Comparison of ENCODE assay signal across 8 cellular contexts in the genomic region with DNA sequence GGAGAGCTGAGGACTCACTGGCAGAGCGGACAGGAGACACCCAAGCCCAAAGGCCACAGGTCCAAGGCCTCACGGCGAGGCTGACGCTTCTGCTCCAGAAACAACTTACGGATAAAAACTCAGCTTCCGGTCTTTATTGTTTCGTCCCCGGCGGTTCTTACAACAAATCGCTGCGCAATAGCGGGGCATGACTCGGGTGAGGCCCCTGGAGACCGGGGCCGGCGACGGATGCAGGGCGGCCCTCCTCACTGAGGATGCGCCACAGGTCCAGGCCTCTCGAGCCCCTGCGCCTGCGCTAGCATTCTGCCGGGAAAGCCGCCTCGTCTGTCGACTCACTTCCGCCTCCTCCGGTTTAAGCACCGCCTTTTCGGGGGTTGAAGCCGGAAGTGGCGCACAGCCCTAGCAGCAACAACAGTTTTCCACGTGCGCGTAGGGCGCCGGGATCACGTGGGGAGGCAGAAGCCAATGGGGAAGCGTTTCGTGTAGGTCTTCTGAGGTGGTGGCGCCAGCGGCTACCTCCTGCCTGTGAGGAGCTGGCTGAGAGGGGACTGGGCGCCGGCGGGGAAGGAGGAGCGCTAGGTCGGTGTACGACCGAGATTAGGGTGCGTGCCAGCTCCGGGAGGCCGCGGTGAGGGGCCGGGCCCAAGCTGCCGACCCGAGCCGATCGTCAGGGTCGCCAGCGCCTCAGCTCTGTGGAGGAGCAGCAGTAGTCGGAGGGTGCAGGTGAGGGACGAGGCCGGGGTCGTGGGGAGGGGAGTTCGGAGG. TPM values are rescaled to one million over a fixed set of nuclear protein-coding genes. Genes with fewer than 3 reads are reported as not detected.
A peak's percentile ranks its signal among the peaks of the same experiment; 100 is the strongest.
DNase-seq lines count a peak whose midpoint lies in the region; ATAC-seq, FAIRE-seq and TF ChIP-seq lines count a peak whose summit lies in the region.

TSS of gene DNAJB9 (plus strand) at position 494 of the 765 bp plus-strand sequence. CDS start 1,853 bp downstream, outside the sequence.
TSS of gene THAP5 (minus strand) at position 326 of the 765 bp plus-strand sequence. CDS start at position 189, 137 bp downstream.

- H3K9ac ChIP-seq in kidney (ENCODE audit: low read length in 2 of 2) = peak within 1 kb of the TSS; percentile 98 to 100

- peaks cover 2 to 5% of the 10 kb centered on the region in 2 donors for H3K4me1 ChIP-seq in kidney (ENCODE audit: control insufficient read depth in 1 of 2, insufficient read depth in 1 of 2, low read depth in 1 of 2, low read length in 2 of 2)

- H3K27ac ChIP-seq in kidney (ENCODE audit: low read depth in 2 of 2, low read length in 2 of 2) = peak within 1 kb of the TSS; percentile 98 to 99

- peaks cover 0 to 16% of the 10 kb centered on the region in 2 donors for H3K36me3 ChIP-seq in kidney (ENCODE audit: control insufficient read depth in 1 of 2, insufficient read depth in 2 of 2, low read length in 2 of 2)

- FAIRE-seq in kidney (lab: Jason Lieb, UNC) = peak; percentile 85

- H3K4me3 ChIP-seq in choroid plexus epithelial cell (ENCODE audit: low read depth, low read length) (peak within 1 kb of the TSS; percentile 89), kidney (ENCODE audit: low read length in 2 of 2) (peak within 1 kb of the TSS; percentile 98 to 99)

- TF ChIP-seq CTCF in choroid plexus epithelial cell (conservative IDR thresholded peaks at IDR 0.05; ENCODE audit: low read depth, low read length) = no peak
- no peak for TF ChIP-seq CTCF in kidney (IDR thresholded peaks at IDR 0.05; ENCODE audit: borderline replicate concordance, extremely low read depth, insufficient read depth)

- intact Hi-C loops in kidney (cut with DNase I) = no loop called here

- TF ChIP-seq POLR2A in GM19193 (IDR thresholded peaks at IDR 0.05; ENCODE audit: extremely low read depth, insufficient read depth, insufficient read length) = peak; percentile 95

- ATAC-seq in HG03439 (IDR thresholded peaks at IDR 0.05; ENCODE audit: unreplicated experiment) = peak; percentile 98

- peak; percentile 96 to 98 for DNase-seq in AML-193 (lab: John Stamatoyannopoulos, UW)
- DNase-seq in NCI-H510A treated with DMSO at 0.1 percent for 48 hours (lab: John Stamatoyannopoulos, UW) = peak; percentile 85
- DNase-seq in activated CD4-positive, alpha-beta T cell treated with anti-CD3 and anti-CD28 coated beads for 24 hours (ENCODE audit: low read depth in 2 of 2) = peak; percentile 94 to 97
- DNase-seq in choroid plexus epithelial cell (ENCODE audit: low read depth) = peak; percentile 100
- DNase-seq in kidney = peak; percentile 100
- DNase-seq in stimulated activated CD4-positive, alpha-beta T cell treated with anti-CD3 and anti-CD28 coated beads, Interleukin-15, amount 100 ng/mL, for 24 hours = peak; percentile 99

- H3K9me3 ChIP-seq in kidney (ENCODE audit: control insufficient read depth in 1 of 2, low read length in 2 of 2) = no peaks in the 10 kb centered on the region

RNA-seq across cellular contexts. Expression of gene DNAJB9, which starts in this region (rescaled TPM):
- 31.3 TPM for total RNA-seq in kidney
- polyA plus RNA-seq in kidney (ENCODE audit: insufficient read depth, low read depth, low replicate concordance) = 33.5 TPM

RNA-seq across cellular contexts. Expression of gene THAP5, which starts in this region (rescaled TPM):
- total RNA-seq in kidney = 32.6 TPM
- 9.4 TPM for polyA plus RNA-seq in kidney (ENCODE audit: insufficient read depth, low read depth, low replicate concordance)

Comparison
In these comparisons a context has a peak if more than half of its experiments do, and no peak if none do; other contexts are left out.
1. Peak in every context shown above with its lines: DNase-seq, ATAC-seq, H3K4me3 ChIP-seq and H3K27ac ChIP-seq.